ENCODE assay signal across 21 cellular contexts in genomic region chr5:43608406-43608805, GRCh38.
"Had no signal": no experiment of that assay in that cellular context is flagged by ENCODE, and none has a peak within 500 bp of the region (broad histone marks: within the 10 kb centered on the region; RNA-seq: fewer than 3 reads in every experiment).

No MANE protein-coding gene starts in this region.

- H3K27me3 Mint-ChIP-seq: activated naive CD8-positive, alpha-beta T cell treated with anti-CD3 and anti-CD28 coated beads, Interleukin-2, amount 10 ng/mL, durations not matched to agents 7 days and 5 days; activated T-helper 17 cell treated with anti-CD3 and anti-CD28 coated beads, Interleukin-2, amount 50 U/mL, for 72 hours; stimulated activated memory B cell treated with anti-CD40 and anti-IgM and Interleukin-4, amounts not matched to agents 10 μg/mL and 1 μg/mL and 100 μg/mL, for 72 hours had no signal

- H3K4me1 ChIP-seq: foreskin keratinocyte, uterus had no signal

- H3K36me3 ChIP-seq: uterus had no signal

- H3K4me3 Mint-ChIP-seq: activated CD8-positive, alpha-beta T cell treated with anti-CD3 and anti-CD28 coated beads, Interleukin-2, amount 10 ng/mL, durations not matched to agents 7 days and 5 days; activated naive CD8-positive, alpha-beta T cell treated with anti-CD3 and anti-CD28 coated beads, Interleukin-2, amount 10 ng/mL, durations not matched to agents 7 days and 5 days; activated T-helper 17 cell treated with anti-CD3 and anti-CD28 coated beads, Interleukin-2, amount 50 U/mL, for 72 hours; endodermal cell; nephron; stimulated activated memory B cell treated with anti-CD40 and anti-IgM and Interleukin-4, amounts not matched to agents 10 μg/mL and 1 μg/mL and 100 μg/mL, for 72 hours had no signal

- DNase-seq: activated CD4-positive, alpha-beta T cell treated with anti-CD3 and anti-CD28 coated beads for 1 hour; activated CD4-positive, alpha-beta T cell treated with anti-CD3 and anti-CD28 coated beads, Interleukin-2, amount 50 U/mL, for 1 hour; activated CD8-positive, alpha-beta T cell treated with anti-CD3 and anti-CD28 coated beads, Interleukin-2, amount 10 ng/mL, durations not matched to agents 7 days and 5 days; activated naive CD8-positive, alpha-beta T cell treated with anti-CD3 and anti-CD28 coated beads, Interleukin-2, amount 10 ng/mL, durations not matched to agents 7 days and 5 days; amygdala; cerebellar nuclear complex; endodermal cell; foreskin keratinocyte; glutamatergic neuron; hippocampal formation; kidney glomerular epithelial cell; mesenchymal stem cell; small intestine; stimulated activated CD4-positive, alpha-beta T cell treated with anti-CD3 and anti-CD28 coated beads, Interleukin-2, amount 100 ng/mL, for 24 hours; transverse colon; uterus had no signal

- H3K27ac Mint-ChIP-seq: activated CD8-positive, alpha-beta T cell treated with anti-CD3 and anti-CD28 coated beads, Interleukin-2, amount 10 ng/mL, durations not matched to agents 7 days and 5 days; activated naive CD8-positive, alpha-beta T cell treated with anti-CD3 and anti-CD28 coated beads, Interleukin-2, amount 10 ng/mL, durations not matched to agents 7 days and 5 days; endodermal cell; stimulated activated memory B cell treated with anti-CD40 and anti-IgM and Interleukin-4, amounts not matched to agents 10 μg/mL and 1 μg/mL and 100 μg/mL, for 72 hours had no signal

- ATAC-seq: activated CD8-positive, alpha-beta T cell treated with anti-CD3 and anti-CD28 coated beads, Interleukin-2, amount 10 ng/mL, durations not matched to agents 7 days and 5 days; activated T-helper 17 cell treated with anti-CD3 and anti-CD28 coated beads, Interleukin-2, amount 50 U/mL, for 72 hours; foreskin keratinocyte; sciatic nerve; stimulated activated memory B cell treated with anti-CD40 and anti-IgM and Interleukin-4, amounts not matched to agents 10 μg/mL and 1 μg/mL and 100 μg/mL, for 72 hours had no signal

- H3K4me3 ChIP-seq: coronary artery, transverse colon, uterus had no signal

- H3K27me3 ChIP-seq: foreskin keratinocyte, transverse colon, uterus had no signal

- H3K9me3 Mint-ChIP-seq: activated T-helper 17 cell treated with anti-CD3 and anti-CD28 coated beads, Interleukin-2, amount 50 U/mL, for 72 hours; nephron; stimulated activated memory B cell treated with anti-CD40 and anti-IgM and Interleukin-4, amounts not matched to agents 10 μg/mL and 1 μg/mL and 100 μg/mL, for 72 hours had no signal

- H3K27ac ChIP-seq: coronary artery, foreskin keratinocyte, transverse colon, uterus had no signal

- H3K9me3 ChIP-seq: transverse colon, uterus had no signal
